In genomic region chr17:1485311-1485747, GRCh38 we compare ENCODE assay signal across 8 cellular contexts. TPM values are rescaled to one million over a fixed set of nuclear protein-coding genes. Genes with fewer than 3 reads are reported as not detected.
A peak's percentile ranks its signal among the peaks of the same experiment; 100 is the strongest.
DNase-seq lines count a peak whose midpoint lies in the region; ATAC-seq lines count a peak whose summit lies in the region.

No MANE protein-coding gene starts in this region.

- no peaks in the 10 kb centered on the region for H3K9me3 Mint-ChIP-seq in activated naive CD4-positive, alpha-beta T cell treated with anti-CD3 and anti-CD28 coated beads, Interleukin-2, amount 50 U/mL, for 72 hours

- DNase-seq in stimulated activated CD4-positive, alpha-beta T cell treated with anti-CD3 and anti-CD28 coated beads, Interleukin-15, amount 100 ng/mL, for 24 hours: peak; percentile 51
- DNase-seq in stimulated activated CD4-positive, alpha-beta T cell treated with anti-CD3 and anti-CD28 coated beads, Interleukin-2, amount 100 ng/mL, for 48 hours: no peak
- DNase-seq in Jurkat, Clone E6-1 (ENCODE audit: low read depth, low spot score): no peak
- peak in 1 of 2 donors; percentile 44 for DNase-seq in activated naive CD4-positive, alpha-beta T cell treated with anti-CD3 and anti-CD28 coated beads, Interleukin-2, amount 50 U/mL, for 72 hours (ENCODE audit: low spot score in 2 of 2)
- DNase-seq in stimulated activated CD8-positive, alpha-beta memory T cell treated with anti-CD3 and anti-CD28 coated beads, Interleukin-4, amount 100 ng/mL, for 48 hours: peak; percentile 58
- DNase-seq in epidermal melanocyte (ENCODE audit: insufficient read length, low spot score): no peak

- ATAC-seq in activated naive CD4-positive, alpha-beta T cell treated with anti-CD3 and anti-CD28 coated beads, Interleukin-2, amount 50 U/mL, for 72 hours: peak; percentile 8 to 21
- ATAC-seq in GM19328 (IDR thresholded peaks at IDR 0.05; ENCODE audit: unreplicated experiment): no peak

- no peaks in the 10 kb centered on the region for H3K36me3 Mint-ChIP-seq in activated naive CD4-positive, alpha-beta T cell treated with anti-CD3 and anti-CD28 coated beads, Interleukin-2, amount 50 U/mL, for 72 hours

- peak overlapping the region; percentile 40 for H3K4me3 ChIP-seq in Jurkat, Clone E6-1 (ENCODE audit: low read length)
- H3K4me3 ChIP-seq in iPS-11a (ENCODE audit: low read depth, low read length): peak overlapping the region; percentile 29

- H3K27ac Mint-ChIP-seq in activated naive CD4-positive, alpha-beta T cell treated with anti-CD3 and anti-CD28 coated beads, Interleukin-2, amount 50 U/mL, for 72 hours: no peak overlapping the region

RNA-seq across cellular contexts. Expression of gene MYO1C, which starts 7.2 kb away (rescaled TPM):
- 28.4 TPM for polyA plus RNA-seq in Jurkat, Clone E6-1 (2012; ENCODE audit: insufficient read depth, insufficient read length)
- total RNA-seq in activated naive CD4-positive, alpha-beta T cell treated with anti-CD3 and anti-CD28 coated beads, Interleukin-2, amount 50 U/mL, for 72 hours: 10 to 100 TPM; 10.6 to 32.2 TPM

RNA-seq across cellular contexts. Expression of gene CRK, which starts 29.3 kb away (rescaled TPM):
- polyA plus RNA-seq in Jurkat, Clone E6-1 (2012; ENCODE audit: insufficient read depth, insufficient read length): 18.3 TPM
- total RNA-seq in activated naive CD4-positive, alpha-beta T cell treated with anti-CD3 and anti-CD28 coated beads, Interleukin-2, amount 50 U/mL, for 72 hours: 10 to 100 TPM; 12.5 to 17.7 TPM

RNA-seq across cellular contexts. Expression of gene INPP5K, which starts 31.1 kb away (rescaled TPM):
- 21.4 TPM for polyA plus RNA-seq in Jurkat, Clone E6-1 (2012; ENCODE audit: insufficient read depth, insufficient read length)
- 10 to 100 TPM; 20.7 to 35.1 TPM for total RNA-seq in activated naive CD4-positive, alpha-beta T cell treated with anti-CD3 and anti-CD28 coated beads, Interleukin-2, amount 50 U/mL, for 72 hours

Comparison
In these comparisons a context has a peak if more than half of its experiments do, and no peak if none do; other contexts are left out.
1. DNase-seq: peak in stimulated activated CD4-positive, alpha-beta T cell treated with anti-CD3 and anti-CD28 coated beads, Interleukin-15, amount 100 ng/mL, for 24 hours (single experiment) and stimulated activated CD8-positive, alpha-beta memory T cell treated with anti-CD3 and anti-CD28 coated beads, Interleukin-4, amount 100 ng/mL, for 48 hours (single experiment); none in stimulated activated CD4-positive, alpha-beta T cell treated with anti-CD3 and anti-CD28 coated beads, Interleukin-2, amount 100 ng/mL, for 48 hours (0 of 2), Jurkat, Clone E6-1 (single experiment) and epidermal melanocyte (single experiment).